Comparison of ENCODE assay signal across 8 cellular contexts in the genomic region with DNA sequence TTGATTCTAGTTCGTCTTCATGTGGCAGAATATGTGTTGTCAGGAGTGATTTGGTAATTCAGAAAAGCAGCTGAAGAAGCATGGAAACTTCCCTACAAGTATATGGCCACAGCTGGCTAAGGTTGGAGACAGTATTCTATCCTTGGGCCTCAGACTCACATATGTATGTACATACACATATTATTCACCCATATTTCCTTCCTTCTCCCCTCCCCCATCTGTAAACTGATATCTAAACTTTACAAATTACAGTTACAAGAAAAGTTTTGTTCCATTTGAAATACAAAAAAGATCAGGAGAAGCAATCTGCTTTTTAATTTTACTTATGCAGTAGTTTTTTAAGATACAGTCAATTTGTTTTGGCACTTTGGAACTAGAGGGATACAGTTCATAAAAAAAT. TPM values are rescaled to one million over a fixed set of nuclear protein-coding genes. Genes with fewer than 3 reads are reported as not detected.
DNase-seq lines count a peak whose midpoint lies in the region; ATAC-seq and TF ChIP-seq lines count a peak whose summit lies in the region.

No MANE protein-coding gene starts in this region.

- intact Hi-C loops in activated CD4-positive, alpha-beta T cell treated with anti-CD3 and anti-CD28 coated beads for 36 hours (cut with DNase I, micrococcal nuclease) = loop anchor here (2.0 to 10.0 kb wide), 9 partner anchors 17 to 635 kb away; partner anchors contain the start of genes OLA1 (in 1 of the 2), SP9 (in 1 of the 2) and WIPF1 (in 1 of the 2)
- intact Hi-C loops in posterior vena cava (cut with DNase I) = no loop called here

- peak overlapping the region; percentile 98 for H3K27ac Mint-ChIP-seq in activated CD4-positive, alpha-beta T cell treated with anti-CD3 and anti-CD28 coated beads for 36 hours

- H3K9me3 Mint-ChIP-seq in activated CD4-positive, alpha-beta T cell treated with anti-CD3 and anti-CD28 coated beads for 36 hours (ENCODE audit: low read depth) = no peaks in the 10 kb centered on the region

- no peaks in the 10 kb centered on the region for H3K27me3 Mint-ChIP-seq in activated CD4-positive, alpha-beta T cell treated with anti-CD3 and anti-CD28 coated beads for 36 hours

- peaks cover 54% of the 10 kb centered on the region for H3K4me1 Mint-ChIP-seq in activated CD4-positive, alpha-beta T cell treated with anti-CD3 and anti-CD28 coated beads for 36 hours

- CTCF ChIA-PET in activated CD4-positive, alpha-beta T cell treated with anti-CD3 and anti-CD28 coated beads for 36 hours (lab: Charles Lee) = interaction anchor here (1.0 to 2.7 kb wide), 5 partner anchors 9 to 79 kb away, joined by 3 to 8 read pairs (median 6); no protein-coding TSS in a partner anchor

- H3K27me3 ChIP-seq in subcutaneous abdominal adipose tissue (ENCODE audit: control insufficient read depth in 5 of 5, insufficient read depth in 4 of 5, low read length in 5 of 5) = no peaks in the 10 kb centered on the region

- H3K4me1 ChIP-seq in subcutaneous abdominal adipose tissue (ENCODE audit: control insufficient read depth in 5 of 5, insufficient read depth in 5 of 5, low read length in 5 of 5) = peaks cover 0 to 47% (median 40%) of the 10 kb centered on the region in 5 donors

- H3K4me3 Mint-ChIP-seq in activated CD4-positive, alpha-beta T cell treated with anti-CD3 and anti-CD28 coated beads for 36 hours = peak overlapping the region; percentile 79

- H3K9me3 ChIP-seq in SK-N-MC (ENCODE audit: low read depth, low read length) = peaks cover 6% of the 10 kb centered on the region; the same call in 1 of the 2 replicates
- H3K9me3 ChIP-seq in subcutaneous abdominal adipose tissue (ENCODE audit: control insufficient read depth in 5 of 5, low read length in 5 of 5) = peaks cover 0 to 4% (median 0%) of the 10 kb centered on the region in 5 donors

- peak overlapping the region; percentile 97; the same call in 1 of the 2 replicates for H3K27ac ChIP-seq in SK-N-MC
- H3K27ac ChIP-seq in subcutaneous abdominal adipose tissue (ENCODE audit: low read depth, low read length) = peak overlapping the region; percentile 91

- POLR2A ChIA-PET in activated CD4-positive, alpha-beta T cell treated with anti-CD3 and anti-CD28 coated beads for 36 hours (lab: Charles Lee) = interaction anchor here (1.1 to 1.6 kb wide), 2 partner anchors 77 to 374 kb away, joined by 3 to 6 read pairs; no protein-coding TSS in a partner anchor

- peaks cover 45% of the 10 kb centered on the region for H3K36me3 Mint-ChIP-seq in activated CD4-positive, alpha-beta T cell treated with anti-CD3 and anti-CD28 coated beads for 36 hours (ENCODE audit: low read depth)

- no peak for TF ChIP-seq CTCF in fibroblast of villous mesenchyme (IDR thresholded peaks at IDR 0.05; ENCODE audit: insufficient read depth, low read depth, low read length)

- peak overlapping the region; percentile 87 for H3K4me3 ChIP-seq in SK-N-MC
- H3K4me3 ChIP-seq in fibroblast of villous mesenchyme (ENCODE audit: low read depth, low read length) = peak overlapping the region; percentile 91
- H3K4me3 ChIP-seq in subcutaneous abdominal adipose tissue (ENCODE audit: low read depth in 1 of 5, low read length in 5 of 5) = peak overlapping the region; percentile 28 to 95 (median 62)

- DNase-seq in activated CD4-positive, alpha-beta T cell treated with anti-CD3 and anti-CD28 coated beads for 36 hours = no peak
- no peak for DNase-seq in activated CD4-positive, alpha-beta T cell treated with anti-CD3 and anti-CD28 coated beads, Interleukin-2, amount 50 U/mL, for 48 hours
- DNase-seq in SK-N-MC (ENCODE audit: low read depth, low spot score) (no peak), fibroblast of villous mesenchyme (ENCODE audit: low read depth) (peak; percentile 61), NCI-H1092 (lab: John Stamatoyannopoulos, UW) (no peak), posterior vena cava (ENCODE audit: low spot score) (no peak), HuH-7 (ENCODE audit: low spot score) (no peak)

- ATAC-seq in activated CD4-positive, alpha-beta T cell treated with anti-CD3 and anti-CD28 coated beads for 36 hours = no peak

- H3K9ac ChIP-seq in SK-N-MC (ENCODE audit: insufficient read length) = peak overlapping the region; percentile 90
- H3K9ac ChIP-seq in subcutaneous abdominal adipose tissue (ENCODE audit: low read length in 5 of 5) = peak overlapping the region; percentile 51 to 81 (median 78)

- H3K36me3 ChIP-seq in SK-N-MC (ENCODE audit: insufficient read depth, low read length) (peaks cover 26% of the 10 kb centered on the region), subcutaneous abdominal adipose tissue (ENCODE audit: control insufficient read depth in 5 of 5, insufficient read depth in 5 of 5, low read length in 5 of 5) (peaks cover 0 to 3% (median 0%) of the 10 kb centered on the region in 5 donors)

RNA-seq across cellular contexts. Expression of gene SP3, which starts 3.1 kb away (rescaled TPM):
- 10 to 100 TPM; 83.8 to 91.4 TPM for total RNA-seq in activated CD4-positive, alpha-beta T cell treated with anti-CD3 and anti-CD28 coated beads for 36 hours
- total RNA-seq in fibroblast of villous mesenchyme = 87.0 and 129 TPM in 2 replicates
- 10 to 100 TPM; 70.2 to 73.6 TPM for total RNA-seq in posterior vena cava

Comparison
In these comparisons a context has a peak if more than half of its experiments do, and no peak if none do; other contexts are left out.
1. intact Hi-C loops: an anchor here in activated CD4-positive, alpha-beta T cell treated with anti-CD3 and anti-CD28 coated beads for 36 hours (2.0 to 10.0 kb wide); none called in posterior vena cava.